Comparison of ENCODE assay signal across 8 cellular contexts in genomic region chr6:96521267-96521624, GRCh38. TPM values are rescaled to one million over a fixed set of nuclear protein-coding genes. Genes with fewer than 3 reads are reported as not detected.
DNase-seq lines count a peak whose midpoint lies in the region; ATAC-seq, FAIRE-seq and TF ChIP-seq lines count a peak whose summit lies in the region.

No MANE protein-coding gene starts in this region.

- H3K36me3 ChIP-seq in right atrium auricular region (peaks cover 14% of the 10 kb centered on the region), small intestine (ENCODE audit: control insufficient read depth in 2 of 2, insufficient read depth in 2 of 2, low read length in 2 of 2) (no peaks in the 10 kb centered on the region)

- no peak for FAIRE-seq in small intestine (lab: Jason Lieb, UNC)

- H3K9me3 ChIP-seq in right atrium auricular region (no peaks in the 10 kb centered on the region), small intestine (ENCODE audit: control insufficient read depth, low read depth) (no peaks in the 10 kb centered on the region)

- 0% methylated on average over 8 of the region's 8 CpGs for WGBS in small intestine, 3 donors

- no peak for DNase-seq in GM12865 (ENCODE audit: low read depth)
- DNase-seq in right atrium auricular region (ENCODE audit: low spot score) = no peak
- DNase-seq in small intestine = no peak
- no peak for DNase-seq in SW480 (ENCODE audit: low spot score)
- DNase-seq in activated CD4-positive, alpha-beta T cell treated with anti-CD3 and anti-CD28 coated beads for 1 hour = no peak
- no peak for DNase-seq in AG20443 (ENCODE audit: low spot score)

- ATAC-seq in HG02588 (IDR thresholded peaks at IDR 0.05; ENCODE audit: unreplicated experiment) = peak; percentile 20

- TF ChIP-seq CTCF in GM12865 (IDR thresholded peaks at IDR 0.05; ENCODE audit: insufficient read depth, low read depth, low read length, missing control alignments) = no peak
- no peak for TF ChIP-seq CTCF in WI38 (IDR thresholded peaks at IDR 0.05; ENCODE audit: low read depth, low read length)
- TF ChIP-seq CTCF in right atrium auricular region (IDR thresholded peaks at IDR 0.05) = no peak

- peak overlapping the region; percentile 90 to 96 for H3K27ac ChIP-seq in right atrium auricular region
- H3K27ac ChIP-seq in small intestine (ENCODE audit: low read depth in 1 of 2, low read length in 1 of 2) = peak overlapping the region; percentile 96 to 99

- no peaks in the 10 kb centered on the region for H3K27me3 ChIP-seq in right atrium auricular region
- no peaks in the 10 kb centered on the region for H3K27me3 ChIP-seq in small intestine (ENCODE audit: control insufficient read depth in 2 of 2, insufficient read depth in 2 of 2, low read length in 2 of 2)

- H3K4me3 ChIP-seq in GM12865 (ENCODE audit: low read depth, low read length) = peak overlapping the region; percentile 78
- peak overlapping the region; percentile 87 for H3K4me3 ChIP-seq in WI38 (ENCODE audit: low read depth, low read length)
- peak overlapping the region; percentile 67 to 76 for H3K4me3 ChIP-seq in right atrium auricular region
- H3K4me3 ChIP-seq in small intestine (ENCODE audit: low read depth in 1 of 2, low read length in 2 of 2) = peak overlapping the region; percentile 54 to 78

- H3K4me1 ChIP-seq in right atrium auricular region (peaks cover 0 to 28% of the 10 kb centered on the region in 2 donors), small intestine (ENCODE audit: control insufficient read depth in 2 of 2, insufficient read depth in 1 of 2, low read depth in 1 of 2, low read length in 1 of 2) (peaks cover 0 to 3% of the 10 kb centered on the region in 2 donors)

RNA-seq across cellular contexts. Expression of gene UFL1, which starts 0.4 kb away (rescaled TPM):
- 10 to 100 TPM; 16.5 to 27.5 TPM for total RNA-seq in right atrium auricular region
- polyA plus RNA-seq in small intestine = 10 to 100 TPM in 2 of 3 donors, 1 to 10 TPM in 1; 9.7 to 15.3 (median 11.9) TPM

RNA-seq across cellular contexts. Expression of gene FHL5, which starts 41.7 kb away (rescaled TPM):
- total RNA-seq in right atrium auricular region = 10 to 100 TPM in 1 of 2 donors, under 1 TPM in 1; 0.35 to 13.8 TPM
- polyA plus RNA-seq in small intestine = 1 to 10 TPM in 2 of 3 donors, not detected in 1; 1.4 to 7.6 TPM
